ENCODE assay signal across 23 cellular contexts in genomic region chr10:71741029-71741428, GRCh38. TPM values are rescaled to one million over a fixed set of nuclear protein-coding genes. Genes with fewer than 3 reads are reported as not detected.
DNase-seq lines count a peak whose midpoint lies in the region; ATAC-seq and TF ChIP-seq lines count a peak whose summit lies in the region.
"Had no signal": no experiment of that assay in that cellular context is flagged by ENCODE, and none has a peak within 500 bp of the region (broad histone marks: within the 10 kb centered on the region; RNA-seq: fewer than 3 reads in every experiment).

No MANE protein-coding gene starts in this region.

- ATAC-seq in upper lobe of right lung: no peak
- ATAC-seq: K562 had no signal

- DNase-seq in activated naive CD4-positive, alpha-beta T cell treated with Interleukin-2 at 50 U/mL for 16 hours: no peak
- DNase-seq in T-helper 2 cell treated with Interferon-gamma antibody and Interleukin-4, amounts not matched to agents 5 μg/mL and 100 μg/mL, for 36 hours (ENCODE audit: low spot score): no peak
- DNase-seq in NCI-H69 (lab: John Stamatoyannopoulos, UW) (no peak), upper lobe of right lung (no peak), sigmoid colon (no peak)
- DNase-seq: activated gamma-delta T cell treated with Interleukin-2 at 50 U/mL for 16 hours; DMS79; effector CD8-positive, alpha-beta T cell; esophagus squamous epithelium; MV-4-11; NCI-H1694; NCI-H82; OCI-M1; SIG-M5 had no signal

- no peaks in the 10 kb centered on the region for H3K27me3 Mint-ChIP-seq in activated naive CD4-positive, alpha-beta T cell treated with anti-CD3 and anti-CD28 coated beads, Interleukin-2, amount 50 U/mL, for 24 hours
- H3K27me3 Mint-ChIP-seq in T-helper 2 cell treated with Interferon-gamma antibody and Interleukin-4, amounts not matched to agents 5 μg/mL and 100 μg/mL, for 36 hours (ENCODE audit: low read depth): no peaks in the 10 kb centered on the region
- H3K27me3 Mint-ChIP-seq in dendritic cell treated with granulocyte-macrophage colony-stimulating factor and Interleukin-4, amounts not matched to agents 40 ng/mL and 50 ng/mL, for 4 days: no peaks in the 10 kb centered on the region

- no peak overlapping the region for H3K27ac ChIP-seq in upper lobe of right lung
- no peak overlapping the region for H3K27ac ChIP-seq in sigmoid colon
- H3K27ac ChIP-seq: right atrium auricular region, suprapubic skin had no signal

- peaks cover 100% of the 10 kb centered on the region for H3K4me1 Mint-ChIP-seq in activated naive CD4-positive, alpha-beta T cell treated with anti-CD3 and anti-CD28 coated beads, Interleukin-2, amount 50 U/mL, for 24 hours
- H3K4me1 Mint-ChIP-seq in T-helper 2 cell treated with Interferon-gamma antibody and Interleukin-4, amounts not matched to agents 5 μg/mL and 100 μg/mL, for 36 hours (ENCODE audit: low read depth): peaks cover 84% of the 10 kb centered on the region
- peaks cover 100% of the 10 kb centered on the region for H3K4me1 Mint-ChIP-seq in dendritic cell treated with granulocyte-macrophage colony-stimulating factor and Interleukin-4, amounts not matched to agents 40 ng/mL and 50 ng/mL, for 4 days (ENCODE audit: low read depth)

- TF ChIP-seq POLR2A in sigmoid colon (IDR thresholded peaks at IDR 0.05): no peak

- peak overlapping the region; percentile 99 for H3K27ac Mint-ChIP-seq in activated naive CD4-positive, alpha-beta T cell treated with anti-CD3 and anti-CD28 coated beads, Interleukin-2, amount 50 U/mL, for 24 hours
- peak overlapping the region; percentile 72 for H3K27ac Mint-ChIP-seq in T-helper 2 cell treated with Interferon-gamma antibody and Interleukin-4, amounts not matched to agents 5 μg/mL and 100 μg/mL, for 36 hours
- H3K27ac Mint-ChIP-seq in dendritic cell treated with granulocyte-macrophage colony-stimulating factor and Interleukin-4, amounts not matched to agents 40 ng/mL and 50 ng/mL, for 4 days: peak overlapping the region; percentile 98

- 55 to 68% methylated on average over 4 of the region's 4 CpGs for WGBS in sigmoid colon, 2 donors

- H3K9me3 ChIP-seq in upper lobe of right lung (no peaks in the 10 kb centered on the region), sigmoid colon (no peaks in the 10 kb centered on the region)
- H3K9me3 ChIP-seq: esophagus squamous epithelium, suprapubic skin had no signal

- no peak for TF ChIP-seq EP300 in sigmoid colon (IDR thresholded peaks at IDR 0.05)

- H3K36me3 ChIP-seq in upper lobe of right lung (no peaks in the 10 kb centered on the region), sigmoid colon (no peaks in the 10 kb centered on the region)
- H3K36me3 ChIP-seq: esophagus squamous epithelium, right atrium auricular region, suprapubic skin had no signal

- no peaks in the 10 kb centered on the region for H3K27me3 ChIP-seq in upper lobe of right lung
- H3K27me3 ChIP-seq in sigmoid colon: no peaks in the 10 kb centered on the region
- H3K27me3 ChIP-seq: esophagus squamous epithelium, right atrium auricular region, suprapubic skin had no signal

- H3K9me3 Mint-ChIP-seq in activated naive CD4-positive, alpha-beta T cell treated with anti-CD3 and anti-CD28 coated beads, Interleukin-2, amount 50 U/mL, for 24 hours: no peaks in the 10 kb centered on the region
- peaks cover 10% of the 10 kb centered on the region for H3K9me3 Mint-ChIP-seq in T-helper 2 cell treated with Interferon-gamma antibody and Interleukin-4, amounts not matched to agents 5 μg/mL and 100 μg/mL, for 36 hours
- peaks cover 11% of the 10 kb centered on the region for H3K9me3 Mint-ChIP-seq in dendritic cell treated with granulocyte-macrophage colony-stimulating factor and Interleukin-4, amounts not matched to agents 40 ng/mL and 50 ng/mL, for 4 days

- peak overlapping the region; percentile 77 for H3K4me3 Mint-ChIP-seq in activated naive CD4-positive, alpha-beta T cell treated with anti-CD3 and anti-CD28 coated beads, Interleukin-2, amount 50 U/mL, for 24 hours
- H3K4me3 Mint-ChIP-seq in T-helper 2 cell treated with Interferon-gamma antibody and Interleukin-4, amounts not matched to agents 5 μg/mL and 100 μg/mL, for 36 hours: peak overlapping the region; percentile 70
- H3K4me3 Mint-ChIP-seq in dendritic cell treated with granulocyte-macrophage colony-stimulating factor and Interleukin-4, amounts not matched to agents 40 ng/mL and 50 ng/mL, for 4 days: no peak overlapping the region

- H3K4me1 ChIP-seq in upper lobe of right lung (peaks cover 35% of the 10 kb centered on the region), sigmoid colon (peaks cover 0 to 27% (median 14%) of the 10 kb centered on the region in 4 donors)

- H3K36me3 Mint-ChIP-seq in activated naive CD4-positive, alpha-beta T cell treated with anti-CD3 and anti-CD28 coated beads, Interleukin-2, amount 50 U/mL, for 24 hours: peaks cover 2% of the 10 kb centered on the region
- H3K36me3 Mint-ChIP-seq in T-helper 2 cell treated with Interferon-gamma antibody and Interleukin-4, amounts not matched to agents 5 μg/mL and 100 μg/mL, for 36 hours (ENCODE audit: low read depth): peaks cover 19% of the 10 kb centered on the region
- peaks cover 12% of the 10 kb centered on the region for H3K36me3 Mint-ChIP-seq in dendritic cell treated with granulocyte-macrophage colony-stimulating factor and Interleukin-4, amounts not matched to agents 40 ng/mL and 50 ng/mL, for 4 days (ENCODE audit: low read depth)

- TF ChIP-seq CTCF in upper lobe of right lung (IDR thresholded peaks at IDR 0.05) (no peak), sigmoid colon (IDR thresholded peaks at IDR 0.05) (no peak)

- no peak overlapping the region for H3K4me3 ChIP-seq in upper lobe of right lung
- no peak overlapping the region for H3K4me3 ChIP-seq in sigmoid colon
- H3K4me3 ChIP-seq: esophagus squamous epithelium, K562, lung, right atrium auricular region, suprapubic skin had no signal

- intact Hi-C loops in dendritic cell treated with granulocyte-macrophage colony-stimulating factor and Interleukin-4, amounts not matched to agents 40 ng/mL and 50 ng/mL, for 4 days (cut with micrococcal nuclease): no loop called here
- intact Hi-C loops in upper lobe of right lung (cut with DNase I) (no loop called here), sigmoid colon (cut with DNase I) (no loop called here)

RNA-seq across cellular contexts. Expression of gene C10orf105, which starts 21.5 kb away (rescaled TPM):
- 0.52 TPM for total RNA-seq in upper lobe of right lung
- under 1 TPM in 1 of 4 donors, not detected in 3; 0.55 TPM for total RNA-seq in sigmoid colon
- under 1 TPM in 1 of 3 donors, not detected in 2; 0.25 TPM for polyA plus RNA-seq in sigmoid colon
- total RNA-seq: chondrocyte, kidney epithelial cell, osteocyte had no signal

RNA-seq across cellular contexts. Expression of gene VSIR, which starts 32.3 kb away (rescaled TPM):
- total RNA-seq in upper lobe of right lung (128 TPM), sigmoid colon (10 to 100 TPM; 24.6 to 46.7 (median 40.3) TPM)
- 10 to 100 TPM; 12.0 to 73.1 (median 30.7) TPM for polyA plus RNA-seq in sigmoid colon
